Comparison of ENCODE assay signal across 26 cellular contexts in the genomic region with DNA sequence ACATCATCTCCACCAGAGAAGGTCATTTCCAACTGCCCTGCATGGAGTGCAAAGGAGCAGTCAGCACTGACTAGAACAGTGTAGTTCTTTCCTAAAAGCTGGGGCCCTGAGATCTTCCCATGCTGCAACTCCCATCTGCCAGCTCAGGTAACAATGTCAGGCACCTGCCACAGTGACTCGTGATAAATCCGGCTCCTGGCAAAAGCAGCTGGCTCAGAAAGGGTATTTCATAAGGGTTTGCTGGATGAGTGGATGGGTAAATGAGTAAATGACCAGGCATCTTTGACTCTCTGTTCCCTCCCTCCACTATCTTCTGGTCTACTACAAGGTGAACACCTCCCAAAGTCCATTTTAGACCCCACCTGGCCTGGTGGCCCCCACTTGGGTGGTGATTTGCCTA.
DNase-seq lines count a peak whose midpoint lies in the region; ATAC-seq, FAIRE-seq and TF ChIP-seq lines count a peak whose summit lies in the region.
"Had no signal": no experiment of that assay in that cellular context is flagged by ENCODE, and none has a peak within 500 bp of the region (broad histone marks: within the 10 kb centered on the region; RNA-seq: fewer than 3 reads in every experiment).

No MANE protein-coding gene starts in this region.

- H3K27ac ChIP-seq in coronary artery: no peak overlapping the region
- no peak overlapping the region for H3K27ac ChIP-seq in heart right ventricle
- H3K27ac ChIP-seq: 22Rv1, upper lobe of right lung had no signal

- intact Hi-C loops in heart right ventricle (cut with DNase I): no loop called here

- ATAC-seq in heart right ventricle: no peak
- ATAC-seq: activated T-cell treated with anti-CD3 and anti-CD28 coated beads, Interleukin-2, amount 50 U/mL, for 4 hours; CD8-positive, alpha-beta T cell; natural killer cell; SK-N-SH treated with all-trans-retinoic acid at 6 μM for 48 hours; upper lobe of right lung had no signal

- no peaks in the 10 kb centered on the region for H3K9me3 ChIP-seq in heart right ventricle
- H3K9me3 ChIP-seq: upper lobe of right lung had no signal

- no peaks in the 10 kb centered on the region for H3K36me3 ChIP-seq in bronchial epithelial cell (ENCODE audit: control insufficient read depth, insufficient read depth, low read length)
- no peaks in the 10 kb centered on the region for H3K36me3 ChIP-seq in heart right ventricle
- H3K36me3 ChIP-seq: upper lobe of right lung had no signal

- no peaks in the 10 kb centered on the region for H3K27me3 ChIP-seq in bronchial epithelial cell (ENCODE audit: control insufficient read depth, insufficient read depth, low read length)
- H3K27me3 ChIP-seq in heart right ventricle: peaks cover 0 to 22% (median 0%) of the 10 kb centered on the region in 7 donors

- no peak for TF ChIP-seq CTCF in bronchial epithelial cell (IDR thresholded peaks at IDR 0.05; ENCODE audit: insufficient read depth, low read length, severe bottlenecking)
- TF ChIP-seq CTCF in coronary artery (IDR thresholded peaks at IDR 0.05): no peak
- no peak for TF ChIP-seq CTCF in heart right ventricle (IDR thresholded peaks at IDR 0.05)

- FAIRE-seq in bronchial epithelial cell (lab: Jason Lieb, UNC): no peak
- FAIRE-seq: GM12892 had no signal

- 80 to 87% methylated on average over 2 of the region's 2 CpGs for WGBS in heart right ventricle, 2 donors

- H3K4me3 ChIP-seq in bronchial epithelial cell (ENCODE audit: low read depth, low read length): no peak overlapping the region
- H3K4me3 ChIP-seq in coronary artery: no peak overlapping the region
- H3K4me3 ChIP-seq in heart right ventricle: no peak overlapping the region
- H3K4me3 ChIP-seq: smooth muscle cell, upper lobe of right lung had no signal

- H3K4me1 ChIP-seq in heart right ventricle: peaks cover 0 to 5% (median 0%) of the 10 kb centered on the region in 9 donors
- H3K4me1 ChIP-seq: upper lobe of right lung had no signal

- peak; percentile 1 for DNase-seq in DMS 273 (lab: John Stamatoyannopoulos, UW; ENCODE audit: unreplicated experiment)
- DNase-seq in DMS 273 treated with DMSO at 0.1 percent for 48 hours (lab: John Stamatoyannopoulos, UW): no peak
- peak; percentile 68 for DNase-seq in NCI-H1105 treated with DMSO at 0.1 percent for 48 hours (lab: John Stamatoyannopoulos, UW)
- peak; percentile 76 for DNase-seq in NCI-H2171 (lab: John Stamatoyannopoulos, UW)
- peak; percentile 0 for DNase-seq in bronchial epithelial cell (ENCODE audit: low read depth)
- DNase-seq in foreskin melanocyte: no peak
- no peak for DNase-seq in coronary artery (ENCODE audit: low spot score)
- no peak for DNase-seq in heart right ventricle
- DNase-seq: activated CD4-positive, alpha-beta T cell treated with anti-CD3 and anti-CD28 coated beads for 48 hours; activated naive CD4-positive, alpha-beta T cell; activated T-cell treated with anti-CD3 and anti-CD28 coated beads, Interleukin-2, amount 50 U/mL, for 4 hours; CD8-positive, alpha-beta T cell; effector memory CD4-positive, alpha-beta T cell; EL; foreskin fibroblast; H9; hypothalamus; KG1; MV-4-11; natural killer cell; RPMI8226; upper lobe of right lung had no signal

Comparison
In these comparisons a context has a peak if more than half of its experiments do, and no peak if none do; other contexts are left out.
1. DNase-seq: peak in DMS 273 (single experiment), NCI-H1105 treated with DMSO at 0.1 percent for 48 hours (single experiment), NCI-H2171 (single experiment) and bronchial epithelial cell (single experiment); none in DMS 273 treated with DMSO at 0.1 percent for 48 hours (single experiment), foreskin melanocyte (single experiment), coronary artery (single experiment) and heart right ventricle (0 of 2).